ENCODE assay signal across 13 cellular contexts in genomic region chr1:230753191-230753585, GRCh38. TPM values are rescaled to one million over a fixed set of nuclear protein-coding genes. Genes with fewer than 3 reads are reported as not detected.
A peak's percentile ranks its signal among the peaks of the same experiment; 100 is the strongest.
DNase-seq lines count a peak whose midpoint lies in the region; ATAC-seq, FAIRE-seq and TF ChIP-seq lines count a peak whose summit lies in the region.
"Had no signal": no experiment of that assay in that cellular context is flagged by ENCODE, and none has a peak within 500 bp of the region (broad histone marks: within the 10 kb centered on the region; RNA-seq: fewer than 3 reads in every experiment).

No MANE protein-coding gene starts in this region.

- H3K27me3 ChIP-seq in left ventricle myocardium inferior (ENCODE audit: low read depth) (no peaks in the 10 kb centered on the region), K562 (ENCODE audit: control insufficient read depth in 2 of 2, insufficient read depth in 2 of 2, low read length in 2 of 2) (peaks cover 28 to 61% of the 10 kb centered on the region in 2 experiments), mucosa of rectum (ENCODE audit: control insufficient read depth in 2 of 2, insufficient read depth in 2 of 2, low read length in 2 of 2) (no peaks in the 10 kb centered on the region)

- FAIRE-seq in K562 (lab: Jason Lieb, UNC), result no peak

- peaks cover 31% of the 10 kb centered on the region for H3K4me1 ChIP-seq in left ventricle myocardium inferior
- peaks cover 0 to 6% of the 10 kb centered on the region in 2 experiments; a peak in 1 of 5 replicates for H3K4me1 ChIP-seq in K562 (replicated peaks in 1 of 2; ENCODE audit: control insufficient read depth in 2 of 2, insufficient read depth in 2 of 2, low read length in 2 of 2)
- peaks cover 25 to 54% of the 10 kb centered on the region in 2 donors for H3K4me1 ChIP-seq in mucosa of rectum (ENCODE audit: control insufficient read depth in 2 of 2, insufficient read depth in 2 of 2, low read length in 2 of 2)

- H3K27ac Mint-ChIP-seq in type B pancreatic cell, result peak overlapping the region; percentile 48
- H3K27ac Mint-ChIP-seq: activated CD8-positive, alpha-beta memory T cell treated with anti-CD3 and anti-CD28 coated beads, Interleukin-2, amount 10 ng/mL, durations not matched to agents 7 days and 5 days; T-helper 17 cell had no signal

- H2AFZ ChIP-seq in K562 (ENCODE audit: low read depth, low read length), result peak overlapping the region; percentile 58

- WGBS in K562 (ENCODE audit: insufficient coverage, low coverage, missing lambda C conversion rate), result 13% methylated on average over 5 of the region's 5 CpGs

- no peak overlapping the region for H3K4me2 ChIP-seq in K562 (ENCODE audit: insufficient read depth, low read length)

- no peak for TF ChIP-seq RAD21 in K562 (CRISPR knock-in tag; conservative IDR thresholded peaks at IDR 0.05 in 1 of 2, IDR thresholded peaks at IDR 0.05 in 1 of 2)

- TF ChIP-seq CTCF in left ventricle myocardium inferior (IDR thresholded peaks at IDR 0.05; ENCODE audit: borderline replicate concordance) (no peak), K562 (IDR thresholded peaks at IDR 0.05 in 2 of 3, conservative IDR thresholded peaks at IDR 0.05 in 1 of 3; ENCODE audit: insufficient read depth in 2 of 3, low read depth in 1 of 3, low read length in 3 of 3) (no peak), type B pancreatic cell (conservative IDR thresholded peaks at IDR 0.05) (no peak)

- intact Hi-C loops in left ventricle myocardium inferior (cut with micrococcal nuclease), result no loop called here
- intact Hi-C loops in Right ventricle myocardium inferior (cut with DNase I), result no loop called here
- intact Hi-C loops in K562 (cut with micrococcal nuclease), result no loop called here

- ATAC-seq in Right ventricle myocardium inferior (no peak), K562 (no peak), HG02970 (IDR thresholded peaks at IDR 0.05; ENCODE audit: low FRiP score, unreplicated experiment) (no peak)
- ATAC-seq: activated CD8-positive, alpha-beta memory T cell treated with anti-CD3 and anti-CD28 coated beads, Interleukin-2, amount 10 ng/mL, durations not matched to agents 7 days and 5 days; T-helper 17 cell had no signal

- no peaks in the 10 kb centered on the region for H3K9me1 ChIP-seq in K562 (ENCODE audit: control insufficient read depth, insufficient read depth, low read length)

- H3K9me3 Mint-ChIP-seq in type B pancreatic cell, result no peaks in the 10 kb centered on the region

- CTCF ChIA-PET in K562 (lab: Yijun Ruan, JAX; ENCODE audit: low intra/inter-chr PET ratio), result no interaction called here

- DNase-seq in left ventricle myocardium inferior (no peak), Right ventricle myocardium inferior (ENCODE audit: missing footprints) (no peak), K562 (ENCODE audit: extremely low read depth in 1 of 4, low spot score in 3 of 4) (no peak), type B pancreatic cell (ENCODE audit: extremely low spot score, unreplicated experiment) (no peak), NCI-H2227 (lab: John Stamatoyannopoulos, UW; ENCODE audit: unreplicated experiment) (no peak), middle frontal gyrus (ENCODE audit: extremely low spot score, low spot score) (no peak)
- DNase-seq: activated CD8-positive, alpha-beta memory T cell treated with anti-CD3 and anti-CD28 coated beads, Interleukin-2, amount 10 ng/mL, durations not matched to agents 7 days and 5 days; AML-193; effector memory CD4-positive, alpha-beta T cell had no signal

- H3K9me3 ChIP-seq in left ventricle myocardium inferior (replicated peaks) (no peaks in the 10 kb centered on the region), K562 (replicated peaks; ENCODE audit: control insufficient read depth, insufficient read depth, low read depth, low read length) (no peaks in the 10 kb centered on the region), mucosa of rectum (ENCODE audit: control insufficient read depth in 2 of 2, low read length in 2 of 2) (no peaks in the 10 kb centered on the region)

- H3K4me1 Mint-ChIP-seq in type B pancreatic cell (ENCODE audit: unreplicated experiment), result peaks cover 37% of the 10 kb centered on the region
- H3K4me1 Mint-ChIP-seq: activated CD8-positive, alpha-beta memory T cell treated with anti-CD3 and anti-CD28 coated beads, Interleukin-2, amount 10 ng/mL, durations not matched to agents 7 days and 5 days had no signal

- H3K27ac ChIP-seq in left ventricle myocardium inferior (replicated peaks) (peak overlapping the region; percentile 72), K562 (ENCODE audit: extremely low read depth, low read depth, low read length) (no peak overlapping the region), mucosa of rectum (ENCODE audit: low read depth in 2 of 2, low read length in 2 of 2) (peak overlapping the region; percentile 80 to 91)

- H3K27me3 Mint-ChIP-seq in type B pancreatic cell, result no peaks in the 10 kb centered on the region

- peak overlapping the region; percentile 58 for H3K4me3 Mint-ChIP-seq in type B pancreatic cell
- H3K4me3 Mint-ChIP-seq: activated CD8-positive, alpha-beta memory T cell treated with anti-CD3 and anti-CD28 coated beads, Interleukin-2, amount 10 ng/mL, durations not matched to agents 7 days and 5 days; T-helper 17 cell had no signal

- POLR2A ChIA-PET in K562 (lab: Yijun Ruan, JAX), result interaction anchor here (0.5 to 1.1 kb wide), 6 partner anchors 11 to 1722 kb away, joined by 3 read pairs; no protein-coding TSS in a partner anchor

- no peak for TF ChIP-seq EP300 in K562 (IDR thresholded peaks at IDR 0.05; ENCODE audit: low read length)

- in situ Hi-C loops in K562 (cut with MboI), result no loop called here

- no TSS peak for BruUV-seq in K562 (replicated peaks; lab: Mats Ljungman, UMichigan)

- no peaks in the 10 kb centered on the region for H3K36me3 Mint-ChIP-seq in type B pancreatic cell
- H3K36me3 Mint-ChIP-seq: activated CD8-positive, alpha-beta memory T cell treated with anti-CD3 and anti-CD28 coated beads, Interleukin-2, amount 10 ng/mL, durations not matched to agents 7 days and 5 days had no signal

- no peak for TF ChIP-seq POLR2A in K562 (conservative IDR thresholded peaks at IDR 0.05)

- H3K4me3 ChIP-seq in left ventricle myocardium inferior (peak overlapping the region; percentile 43), K562 (no peak overlapping the region), mucosa of rectum (ENCODE audit: low read length in 2 of 2) (peak overlapping the region in 1 of 2 donors; percentile 47)

- H4K20me1 ChIP-seq in K562 (replicated peaks; ENCODE audit: control insufficient read depth, insufficient read depth, low read length), result no peaks in the 10 kb centered on the region

- H3K79me2 ChIP-seq in K562 (ENCODE audit: control insufficient read depth, insufficient read depth, low read length), result no peaks in the 10 kb centered on the region

- H3K9ac ChIP-seq in K562 (ENCODE audit: insufficient read depth in 1 of 2, low read depth in 2 of 2, low read length in 2 of 2), result 0 out of 4 replicates have a peak overlapping the region, but pooled peaks of 1 of the 2 experiments have one; percentile 47
- H3K9ac ChIP-seq in mucosa of rectum (ENCODE audit: low read depth in 1 of 2, low read length in 2 of 2), result peak overlapping the region; percentile 47 to 61

- H3K36me3 ChIP-seq in left ventricle myocardium inferior (no peaks in the 10 kb centered on the region), K562 (ENCODE audit: control insufficient read depth, insufficient read depth, low read length) (no peaks in the 10 kb centered on the region), mucosa of rectum (ENCODE audit: control insufficient read depth in 2 of 2, insufficient read depth in 2 of 2, low read length in 2 of 2) (no peaks in the 10 kb centered on the region)

RNA-seq across cellular contexts. Expression of gene CAPN9, which starts 6.0 kb away (rescaled TPM):
- 0.14 TPM for total RNA-seq in left ventricle myocardium inferior
- 0.27 TPM for total RNA-seq in Right ventricle myocardium inferior
- not detected in 2 replicates for total RNA-seq in K562 (2011; cell fraction: chromatin; rRNA removed; ENCODE audit: low replicate concordance)
- not detected in 2 replicates for total RNA-seq in K562 (2011; cell fraction: nucleolus; rRNA removed)
- not detected in 2 replicates for total RNA-seq in K562 (2011; cell fraction: nucleoplasm; rRNA removed)
- total RNA-seq in K562 (2014; rRNA removed), result not detected in 2 replicates
- total RNA-seq in K562 (2014; rRNA removed; fragmentation: Illumina TruSeq; extraction: Trizol), result not detected in 2 replicates
- not detected in 2 replicates for total RNA-seq in K562 (2015; rRNA removed; fragmentation: Illumina TruSeq; extraction: Trizol)
- total RNA-seq in K562 (2021), result not detected in 2 replicates
- polyA plus RNA-seq in K562 (2011; rRNA removed), result not detected in 2 replicates
- polyA plus RNA-seq in K562 (2011; cell fraction: cytosol; rRNA removed), result not detected in 2 replicates
- polyA plus RNA-seq in K562 (2011; cell fraction: nucleus; rRNA removed), result not detected in 2 replicates
- not detected in 2 replicates for polyA plus RNA-seq in K562 (2012)
- polyA plus RNA-seq in K562 (2014; fragmentation: Illumina TruSeq; extraction: Trizol), result not detected in 2 replicates
- not detected for polyA plus RNA-seq in K562 (2014; fragmentation: Nextera tagmentation; extraction: Ambion mirVana)
- not detected in 2 replicates for polyA plus RNA-seq in K562 (2014; rRNA removed)
- not detected in 2 replicates for polyA minus RNA-seq in K562 (2011; rRNA and poly(A)+ RNA removed)
- polyA minus RNA-seq in K562 (2011; cell fraction: cytosol; rRNA and poly(A)+ RNA removed), result not detected in 2 replicates
- polyA minus RNA-seq in K562 (2011; cell fraction: nucleus; rRNA and poly(A)+ RNA removed), result not detected in 2 replicates
- total RNA-seq in type B pancreatic cell (ENCODE audit: low replicate concordance), result 0.72 and 1.1 TPM in 2 replicates
- total RNA-seq: activated CD8-positive, alpha-beta memory T cell treated with anti-CD3 and anti-CD28 coated beads, Interleukin-2, amount 10 ng/mL, durations not matched to agents 7 days and 5 days; PC-3; T-helper 17 cell had no signal

RNA-seq across cellular contexts. Expression of gene AGT, which starts 39.3 kb away (rescaled TPM):
- total RNA-seq in left ventricle myocardium inferior (54.6 TPM), Right ventricle myocardium inferior (74.5 TPM), K562 (2014; rRNA removed) (not detected in 2 replicates), K562 (2014; rRNA removed; fragmentation: Illumina TruSeq; extraction: Trizol) (not detected in 2 replicates), K562 (2015; rRNA removed; fragmentation: Illumina TruSeq; extraction: Trizol) (not detected in 2 replicates), K562 (2021) (0.40 and 0.78 TPM in 2 replicates), type B pancreatic cell (ENCODE audit: low replicate concordance) (125 and 163 TPM in 2 replicates)
- not detected in 2 replicates for total RNA-seq in K562 (2011; cell fraction: chromatin; rRNA removed; ENCODE audit: low replicate concordance)
- total RNA-seq in K562 (2011; cell fraction: nucleolus; rRNA removed), result not detected in 2 replicates
- total RNA-seq in K562 (2011; cell fraction: nucleoplasm; rRNA removed), result not detected in 2 replicates
- polyA plus RNA-seq in K562 (2011; rRNA removed) (not detected in 2 replicates), K562 (2014; fragmentation: Illumina TruSeq; extraction: Trizol) (not detected in 2 replicates), K562 (2014; fragmentation: Nextera tagmentation; extraction: Ambion mirVana) (not detected), K562 (2014; rRNA removed) (not detected in 2 replicates)
- 0.04 TPM in 1 of 2 replicates, not detected in the other for polyA plus RNA-seq in K562 (2011; cell fraction: cytosol; rRNA removed)
- polyA plus RNA-seq in K562 (2011; cell fraction: nucleus; rRNA removed), result not detected in 2 replicates
- polyA plus RNA-seq in K562 (2012), result not detected in 2 replicates
- not detected in 2 replicates for polyA minus RNA-seq in K562 (2011; rRNA and poly(A)+ RNA removed)
- polyA minus RNA-seq in K562 (2011; cell fraction: cytosol; rRNA and poly(A)+ RNA removed), result 5.2 TPM in 1 of 2 replicates, not detected in the other
- polyA minus RNA-seq in K562 (2011; cell fraction: nucleus; rRNA and poly(A)+ RNA removed), result not detected in 2 replicates
- total RNA-seq: activated CD8-positive, alpha-beta memory T cell treated with anti-CD3 and anti-CD28 coated beads, Interleukin-2, amount 10 ng/mL, durations not matched to agents 7 days and 5 days; PC-3; T-helper 17 cell had no signal

Comparison
In these comparisons a context has a peak if more than half of its experiments do, and no peak if none do; other contexts are left out.
1. RNA of gene AGT, which starts 39.3 kb away (total RNA-seq): 125 to 163 TPM in type B pancreatic cell, 74.5 TPM in Right ventricle myocardium inferior (single experiment) and 54.6 TPM in left ventricle myocardium inferior (single experiment); 0.40 to 0.78 TPM in K562; every median in the first group is over 10 times any median in the second.